In the genomic region with DNA sequence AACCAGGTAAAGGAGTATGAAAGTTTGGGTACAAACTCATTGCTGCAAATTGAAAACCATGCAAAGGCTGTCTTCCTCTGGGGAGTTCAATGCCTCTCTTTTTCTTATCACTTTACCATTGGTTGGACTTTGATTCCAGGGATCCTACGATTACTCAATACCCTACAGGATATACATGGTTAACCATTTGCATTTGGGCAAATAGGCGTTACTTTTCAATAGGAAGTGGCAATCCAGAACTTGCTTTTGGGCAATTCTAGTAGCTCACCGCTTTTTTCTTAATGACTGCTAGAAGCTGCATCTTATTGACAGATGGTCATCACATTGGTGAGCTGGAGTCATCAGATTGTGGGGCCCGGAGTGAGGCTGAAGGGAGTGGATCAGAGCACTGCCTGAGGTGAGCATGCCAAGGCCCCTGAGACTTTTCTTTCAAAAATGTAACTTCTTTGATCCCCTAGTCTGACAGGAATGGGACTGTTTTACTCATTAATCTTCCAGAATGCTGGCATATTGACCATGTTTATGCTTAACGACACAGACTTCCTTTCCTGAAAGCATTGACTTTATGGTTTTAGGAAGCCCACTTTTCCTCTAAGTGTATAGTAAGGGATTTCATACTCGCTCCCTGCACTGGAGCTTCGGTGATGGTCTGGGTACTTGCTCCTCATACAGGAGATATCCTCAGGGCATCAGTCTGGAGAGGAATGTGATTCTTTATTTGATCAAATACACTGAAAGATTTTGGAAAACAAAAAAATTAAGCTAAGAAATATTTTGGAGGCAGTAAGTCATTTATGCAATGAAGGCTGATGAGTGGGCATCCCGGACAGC, we compare ENCODE assay signal across 1 cellular context.
TF ChIP-seq lines count a peak whose summit lies in the region.

A gene (plus strand): TSS at position 270 of the 831 bp plus-strand sequence. CDS start 13,039 bp downstream, outside the sequence.

TF ChIP-seq in HepG2, 621 proteins besides CTCF, POLR2A, EP300 and RAD21 (continued from another document and continues in another):
- TF ChIP-seq, protein P1, sequence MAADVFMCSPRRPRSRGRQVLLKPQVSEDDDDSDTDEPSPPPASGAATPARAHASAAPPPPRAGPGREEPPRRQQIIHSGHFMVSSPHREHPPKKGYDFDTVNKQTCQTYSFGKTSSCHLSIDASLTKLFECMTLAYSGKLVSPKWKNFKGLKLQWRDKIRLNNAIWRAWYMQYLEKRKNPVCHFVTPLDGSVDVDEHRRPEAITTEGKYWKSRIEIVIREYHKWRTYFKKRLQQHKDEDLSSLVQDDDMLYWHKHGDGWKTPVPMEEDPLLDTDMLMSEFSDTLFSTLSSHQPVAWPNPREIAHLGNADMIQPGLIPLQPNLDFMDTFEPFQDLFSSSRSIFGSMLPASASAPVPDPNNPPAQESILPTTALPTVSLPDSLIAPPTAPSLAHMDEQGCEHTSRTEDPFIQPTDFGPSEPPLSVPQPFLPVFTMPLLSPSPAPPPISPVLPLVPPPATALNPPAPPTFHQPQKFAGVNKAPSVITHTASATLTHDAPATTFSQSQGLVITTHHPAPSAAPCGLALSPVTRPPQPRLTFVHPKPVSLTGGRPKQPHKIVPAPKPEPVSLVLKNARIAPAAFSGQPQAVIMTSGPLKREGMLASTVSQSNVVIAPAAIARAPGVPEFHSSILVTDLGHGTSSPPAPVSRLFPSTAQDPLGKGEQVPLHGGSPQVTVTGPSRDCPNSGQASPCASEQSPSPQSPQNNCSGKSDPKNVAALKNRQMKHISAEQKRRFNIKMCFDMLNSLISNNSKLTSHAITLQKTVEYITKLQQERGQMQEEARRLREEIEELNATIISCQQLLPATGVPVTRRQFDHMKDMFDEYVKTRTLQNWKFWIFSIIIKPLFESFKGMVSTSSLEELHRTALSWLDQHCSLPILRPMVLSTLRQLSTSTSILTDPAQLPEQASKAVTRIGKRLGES (CRISPR knock-in tag; IDR thresholded peaks at IDR 0.05; ENCODE audit: borderline replicate concordance) = no peak
- TF ChIP-seq, protein P2, sequence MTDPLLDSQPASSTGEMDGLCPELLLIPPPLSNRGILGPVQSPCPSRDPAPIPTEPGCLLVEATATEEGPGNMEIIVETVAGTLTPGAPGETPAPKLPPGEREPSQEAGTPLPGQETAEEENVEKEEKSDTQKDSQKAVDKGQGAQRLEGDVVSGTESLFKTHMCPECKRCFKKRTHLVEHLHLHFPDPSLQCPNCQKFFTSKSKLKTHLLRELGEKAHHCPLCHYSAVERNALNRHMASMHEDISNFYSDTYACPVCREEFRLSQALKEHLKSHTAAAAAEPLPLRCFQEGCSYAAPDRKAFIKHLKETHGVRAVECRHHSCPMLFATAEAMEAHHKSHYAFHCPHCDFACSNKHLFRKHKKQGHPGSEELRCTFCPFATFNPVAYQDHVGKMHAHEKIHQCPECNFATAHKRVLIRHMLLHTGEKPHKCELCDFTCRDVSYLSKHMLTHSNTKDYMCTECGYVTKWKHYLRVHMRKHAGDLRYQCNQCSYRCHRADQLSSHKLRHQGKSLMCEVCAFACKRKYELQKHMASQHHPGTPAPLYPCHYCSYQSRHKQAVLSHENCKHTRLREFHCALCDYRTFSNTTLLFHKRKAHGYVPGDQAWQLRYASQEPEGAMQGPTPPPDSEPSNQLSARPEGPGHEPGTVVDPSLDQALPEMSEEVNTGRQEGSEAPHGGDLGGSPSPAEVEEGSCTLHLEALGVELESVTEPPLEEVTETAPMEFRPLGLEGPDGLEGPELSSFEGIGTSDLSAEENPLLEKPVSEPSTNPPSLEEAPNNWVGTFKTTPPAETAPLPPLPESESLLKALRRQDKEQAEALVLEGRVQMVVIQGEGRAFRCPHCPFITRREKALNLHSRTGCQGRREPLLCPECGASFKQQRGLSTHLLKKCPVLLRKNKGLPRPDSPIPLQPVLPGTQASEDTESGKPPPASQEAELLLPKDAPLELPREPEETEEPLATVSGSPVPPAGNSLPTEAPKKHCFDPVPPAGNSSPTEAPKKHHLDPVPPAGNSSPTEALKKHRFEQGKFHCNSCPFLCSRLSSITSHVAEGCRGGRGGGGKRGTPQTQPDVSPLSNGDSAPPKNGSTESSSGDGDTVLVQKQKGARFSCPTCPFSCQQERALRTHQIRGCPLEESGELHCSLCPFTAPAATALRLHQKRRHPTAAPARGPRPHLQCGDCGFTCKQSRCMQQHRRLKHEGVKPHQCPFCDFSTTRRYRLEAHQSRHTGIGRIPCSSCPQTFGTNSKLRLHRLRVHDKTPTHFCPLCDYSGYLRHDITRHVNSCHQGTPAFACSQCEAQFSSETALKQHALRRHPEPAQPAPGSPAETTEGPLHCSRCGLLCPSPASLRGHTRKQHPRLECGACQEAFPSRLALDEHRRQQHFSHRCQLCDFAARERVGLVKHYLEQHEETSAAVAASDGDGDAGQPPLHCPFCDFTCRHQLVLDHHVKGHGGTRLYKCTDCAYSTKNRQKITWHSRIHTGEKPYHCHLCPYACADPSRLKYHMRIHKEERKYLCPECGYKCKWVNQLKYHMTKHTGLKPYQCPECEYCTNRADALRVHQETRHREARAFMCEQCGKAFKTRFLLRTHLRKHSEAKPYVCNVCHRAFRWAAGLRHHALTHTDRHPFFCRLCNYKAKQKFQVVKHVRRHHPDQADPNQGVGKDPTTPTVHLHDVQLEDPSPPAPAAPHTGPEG (CRISPR knock-in tag; IDR thresholded peaks at IDR 0.05) = no peak
- TF ChIP-seq, protein P3, sequence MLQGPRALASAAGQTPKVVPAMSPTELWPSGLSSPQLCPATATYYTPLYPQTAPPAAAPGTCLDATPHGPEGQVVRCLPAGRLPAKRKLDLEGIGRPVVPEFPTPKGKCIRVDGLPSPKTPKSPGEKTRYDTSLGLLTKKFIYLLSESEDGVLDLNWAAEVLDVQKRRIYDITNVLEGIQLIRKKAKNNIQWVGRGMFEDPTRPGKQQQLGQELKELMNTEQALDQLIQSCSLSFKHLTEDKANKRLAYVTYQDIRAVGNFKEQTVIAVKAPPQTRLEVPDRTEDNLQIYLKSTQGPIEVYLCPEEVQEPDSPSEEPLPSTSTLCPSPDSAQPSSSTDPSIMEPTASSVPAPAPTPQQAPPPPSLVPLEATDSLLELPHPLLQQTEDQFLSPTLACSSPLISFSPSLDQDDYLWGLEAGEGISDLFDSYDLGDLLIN (CRISPR knock-in tag; IDR thresholded peaks at IDR 0.05; ENCODE audit: borderline replicate concordance) = no peak
- TF ChIP-seq, protein P4, sequence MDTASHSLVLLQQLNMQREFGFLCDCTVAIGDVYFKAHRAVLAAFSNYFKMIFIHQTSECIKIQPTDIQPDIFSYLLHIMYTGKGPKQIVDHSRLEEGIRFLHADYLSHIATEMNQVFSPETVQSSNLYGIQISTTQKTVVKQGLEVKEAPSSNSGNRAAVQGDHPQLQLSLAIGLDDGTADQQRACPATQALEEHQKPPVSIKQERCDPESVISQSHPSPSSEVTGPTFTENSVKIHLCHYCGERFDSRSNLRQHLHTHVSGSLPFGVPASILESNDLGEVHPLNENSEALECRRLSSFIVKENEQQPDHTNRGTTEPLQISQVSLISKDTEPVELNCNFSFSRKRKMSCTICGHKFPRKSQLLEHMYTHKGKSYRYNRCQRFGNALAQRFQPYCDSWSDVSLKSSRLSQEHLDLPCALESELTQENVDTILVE (CRISPR knock-in tag; IDR thresholded peaks at IDR 0.05) = peak; percentile 53
- TF ChIP-seq ZBTB3 (CRISPR knock-in tag; IDR thresholded peaks at IDR 0.05; ENCODE audit: borderline replicate concordance, low read depth) = no peak
- TF ChIP-seq, protein P5, sequence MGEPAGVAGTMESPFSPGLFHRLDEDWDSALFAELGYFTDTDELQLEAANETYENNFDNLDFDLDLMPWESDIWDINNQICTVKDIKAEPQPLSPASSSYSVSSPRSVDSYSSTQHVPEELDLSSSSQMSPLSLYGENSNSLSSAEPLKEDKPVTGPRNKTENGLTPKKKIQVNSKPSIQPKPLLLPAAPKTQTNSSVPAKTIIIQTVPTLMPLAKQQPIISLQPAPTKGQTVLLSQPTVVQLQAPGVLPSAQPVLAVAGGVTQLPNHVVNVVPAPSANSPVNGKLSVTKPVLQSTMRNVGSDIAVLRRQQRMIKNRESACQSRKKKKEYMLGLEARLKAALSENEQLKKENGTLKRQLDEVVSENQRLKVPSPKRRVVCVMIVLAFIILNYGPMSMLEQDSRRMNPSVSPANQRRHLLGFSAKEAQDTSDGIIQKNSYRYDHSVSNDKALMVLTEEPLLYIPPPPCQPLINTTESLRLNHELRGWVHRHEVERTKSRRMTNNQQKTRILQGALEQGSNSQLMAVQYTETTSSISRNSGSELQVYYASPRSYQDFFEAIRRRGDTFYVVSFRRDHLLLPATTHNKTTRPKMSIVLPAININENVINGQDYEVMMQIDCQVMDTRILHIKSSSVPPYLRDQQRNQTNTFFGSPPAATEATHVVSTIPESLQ (CRISPR knock-in tag; conservative IDR thresholded peaks at IDR 0.05) = no peak
- TF ChIP-seq, protein P6, sequence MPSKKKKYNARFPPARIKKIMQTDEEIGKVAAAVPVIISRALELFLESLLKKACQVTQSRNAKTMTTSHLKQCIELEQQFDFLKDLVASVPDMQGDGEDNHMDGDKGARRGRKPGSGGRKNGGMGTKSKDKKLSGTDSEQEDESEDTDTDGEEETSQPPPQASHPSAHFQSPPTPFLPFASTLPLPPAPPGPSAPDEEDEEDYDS (CRISPR knock-in tag; IDR thresholded peaks at IDR 0.05) = peak; percentile 76
- TF ChIP-seq RFX3 (CRISPR knock-in tag; IDR thresholded peaks at IDR 0.05) = no peak
- TF ChIP-seq, protein P7, sequence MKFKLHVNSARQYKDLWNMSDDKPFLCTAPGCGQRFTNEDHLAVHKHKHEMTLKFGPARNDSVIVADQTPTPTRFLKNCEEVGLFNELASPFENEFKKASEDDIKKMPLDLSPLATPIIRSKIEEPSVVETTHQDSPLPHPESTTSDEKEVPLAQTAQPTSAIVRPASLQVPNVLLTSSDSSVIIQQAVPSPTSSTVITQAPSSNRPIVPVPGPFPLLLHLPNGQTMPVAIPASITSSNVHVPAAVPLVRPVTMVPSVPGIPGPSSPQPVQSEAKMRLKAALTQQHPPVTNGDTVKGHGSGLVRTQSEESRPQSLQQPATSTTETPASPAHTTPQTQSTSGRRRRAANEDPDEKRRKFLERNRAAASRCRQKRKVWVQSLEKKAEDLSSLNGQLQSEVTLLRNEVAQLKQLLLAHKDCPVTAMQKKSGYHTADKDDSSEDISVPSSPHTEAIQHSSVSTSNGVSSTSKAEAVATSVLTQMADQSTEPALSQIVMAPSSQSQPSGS (CRISPR knock-in tag; IDR thresholded peaks at IDR 0.05) = 0 out of 2 replicates have a peak, but pooled peaks have one; percentile 23
- TF ChIP-seq ZNF251 (CRISPR knock-in tag; IDR thresholded peaks at IDR 0.05) = no peak
- no peak for TF ChIP-seq HOXA7 (CRISPR knock-in tag; IDR thresholded peaks at IDR 0.05)
- no peak for TF ChIP-seq SMAD9 (CRISPR knock-in tag; IDR thresholded peaks at IDR 0.05)
- no peak for TF ChIP-seq ZFAT (CRISPR knock-in tag; conservative IDR thresholded peaks at IDR 0.05)
- no peak for TF ChIP-seq ZNF766 (CRISPR knock-in tag; IDR thresholded peaks at IDR 0.05; ENCODE audit: borderline replicate concordance)
- TF ChIP-seq, protein P8, sequence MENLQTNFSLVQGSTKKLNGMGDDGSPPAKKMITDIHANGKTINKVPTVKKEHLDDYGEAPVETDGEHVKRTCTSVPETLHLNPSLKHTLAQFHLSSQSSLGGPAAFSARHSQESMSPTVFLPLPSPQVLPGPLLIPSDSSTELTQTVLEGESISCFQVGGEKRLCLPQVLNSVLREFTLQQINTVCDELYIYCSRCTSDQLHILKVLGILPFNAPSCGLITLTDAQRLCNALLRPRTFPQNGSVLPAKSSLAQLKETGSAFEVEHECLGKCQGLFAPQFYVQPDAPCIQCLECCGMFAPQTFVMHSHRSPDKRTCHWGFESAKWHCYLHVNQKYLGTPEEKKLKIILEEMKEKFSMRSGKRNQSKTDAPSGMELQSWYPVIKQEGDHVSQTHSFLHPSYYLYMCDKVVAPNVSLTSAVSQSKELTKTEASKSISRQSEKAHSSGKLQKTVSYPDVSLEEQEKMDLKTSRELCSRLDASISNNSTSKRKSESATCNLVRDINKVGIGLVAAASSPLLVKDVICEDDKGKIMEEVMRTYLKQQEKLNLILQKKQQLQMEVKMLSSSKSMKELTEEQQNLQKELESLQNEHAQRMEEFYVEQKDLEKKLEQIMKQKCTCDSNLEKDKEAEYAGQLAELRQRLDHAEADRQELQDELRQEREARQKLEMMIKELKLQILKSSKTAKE (CRISPR knock-in tag; IDR thresholded peaks at IDR 0.05; ENCODE audit: borderline replicate concordance) = no peak
- TF ChIP-seq GZF1 (CRISPR knock-in tag; IDR thresholded peaks at IDR 0.05) = 0 out of 2 replicates have a peak, but pooled peaks have one; percentile 4
- no peak for TF ChIP-seq NR3C1 (CRISPR knock-in tag; IDR thresholded peaks at IDR 0.05)
- TF ChIP-seq PHF8 (CRISPR knock-in tag; IDR thresholded peaks at IDR 0.05) = no peak; the same call in 1 of the 2 replicates
- no peak for TF ChIP-seq ZNF703 (CRISPR knock-in tag; IDR thresholded peaks at IDR 0.05; ENCODE audit: borderline replicate concordance)
- TF ChIP-seq SRSF4 (IDR thresholded peaks at IDR 0.05; ENCODE audit: low read depth, low read length, poor library complexity, severe bottlenecking) = no peak
- no peak for TF ChIP-seq ZNF616 (CRISPR knock-in tag; IDR thresholded peaks at IDR 0.05; ENCODE audit: low read depth)
- TF ChIP-seq GTF2F1 (IDR thresholded peaks at IDR 0.05; ENCODE audit: low read length) = no peak
- TF ChIP-seq SP140L (CRISPR knock-in tag; IDR thresholded peaks at IDR 0.05; ENCODE audit: borderline replicate concordance) = no peak
- TF ChIP-seq ZFY (CRISPR knock-in tag; IDR thresholded peaks at IDR 0.05) = no peak
- TF ChIP-seq NCOA5 (CRISPR knock-in tag; IDR thresholded peaks at IDR 0.05) = no peak
- no peak; the same call in 1 of the 2 replicates for TF ChIP-seq NFATC3 (CRISPR knock-in tag; IDR thresholded peaks at IDR 0.05)
- TF ChIP-seq, protein P9, sequence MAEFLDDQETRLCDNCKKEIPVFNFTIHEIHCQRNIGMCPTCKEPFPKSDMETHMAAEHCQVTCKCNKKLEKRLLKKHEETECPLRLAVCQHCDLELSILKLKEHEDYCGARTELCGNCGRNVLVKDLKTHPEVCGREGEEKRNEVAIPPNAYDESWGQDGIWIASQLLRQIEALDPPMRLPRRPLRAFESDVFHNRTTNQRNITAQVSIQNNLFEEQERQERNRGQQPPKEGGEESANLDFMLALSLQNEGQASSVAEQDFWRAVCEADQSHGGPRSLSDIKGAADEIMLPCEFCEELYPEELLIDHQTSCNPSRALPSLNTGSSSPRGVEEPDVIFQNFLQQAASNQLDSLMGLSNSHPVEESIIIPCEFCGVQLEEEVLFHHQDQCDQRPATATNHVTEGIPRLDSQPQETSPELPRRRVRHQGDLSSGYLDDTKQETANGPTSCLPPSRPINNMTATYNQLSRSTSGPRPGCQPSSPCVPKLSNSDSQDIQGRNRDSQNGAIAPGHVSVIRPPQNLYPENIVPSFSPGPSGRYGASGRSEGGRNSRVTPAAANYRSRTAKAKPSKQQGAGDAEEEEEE (CRISPR knock-in tag; IDR thresholded peaks at IDR 0.05; ENCODE audit: borderline replicate concordance) = no peak
- TF ChIP-seq ZNF674 (CRISPR knock-in tag; IDR thresholded peaks at IDR 0.05; ENCODE audit: low read depth) = no peak
- no peak for TF ChIP-seq ZNF724P (CRISPR knock-in tag; IDR thresholded peaks at IDR 0.05; ENCODE audit: borderline replicate concordance)
- TF ChIP-seq ZNF143 (CRISPR knock-in tag; IDR thresholded peaks at IDR 0.05) = no peak
